8 cellular contexts compared by ENCODE assay signal in the genomic region with DNA sequence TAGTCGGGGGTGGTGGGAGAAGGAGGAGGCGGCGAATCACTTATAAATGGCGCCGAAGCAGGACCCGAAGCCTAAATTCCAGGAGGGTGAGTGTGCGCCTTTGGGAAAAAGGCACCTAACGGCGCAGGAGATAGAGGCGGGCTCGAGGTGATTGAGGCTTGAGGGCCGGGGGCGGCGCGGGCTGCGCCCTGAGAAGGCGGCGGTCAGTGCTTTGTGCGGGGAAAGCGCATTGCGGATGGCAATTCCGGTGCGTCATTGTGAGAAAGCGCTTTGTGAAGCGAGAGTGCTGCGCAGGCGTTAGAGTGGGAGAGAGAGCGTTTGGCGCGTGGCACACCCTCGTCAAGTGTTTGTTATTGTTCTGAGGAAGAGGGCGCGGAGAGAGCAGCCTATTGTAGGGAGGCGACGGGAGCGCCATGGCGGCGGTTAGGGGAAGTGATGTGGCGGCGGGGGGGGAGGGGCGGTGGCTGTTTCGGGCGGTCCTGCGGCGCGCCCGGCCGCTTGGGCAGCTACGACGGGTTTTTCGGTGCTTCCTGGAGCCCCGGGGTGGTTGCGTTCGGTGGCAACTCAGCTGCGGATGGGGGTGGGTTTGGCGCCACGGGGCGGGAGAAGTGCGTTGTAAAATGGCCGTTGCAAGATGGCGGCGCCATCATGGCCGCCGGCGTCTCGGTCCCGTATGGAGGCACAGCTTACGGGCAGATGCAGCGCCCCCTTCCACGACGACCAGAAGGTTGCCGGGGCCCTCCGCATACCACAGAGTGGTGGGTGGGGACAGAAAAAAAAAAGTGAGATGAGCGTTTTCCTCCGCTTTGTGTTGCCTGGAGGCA. TPM values are rescaled to one million over a fixed set of nuclear protein-coding genes. Genes with fewer than 3 reads are reported as not detected.
DNase-seq lines count a peak whose midpoint lies in the region; FAIRE-seq and TF ChIP-seq lines count a peak whose summit lies in the region.

No MANE protein-coding gene starts in this region.

- H3K14ac ChIP-seq in H9 (ENCODE audit: insufficient read depth, low read length) = peak overlapping the region; percentile 100

- peak overlapping the region; percentile 100 for H4K91ac ChIP-seq in H9 (ENCODE audit: insufficient read length, low read depth, low read length)

- TF ChIP-seq CTCF in H9 (conservative IDR thresholded peaks at IDR 0.05) = peak; percentile 67

- H3K56ac ChIP-seq in H9 (ENCODE audit: insufficient read length, low read depth, low read length) = peak overlapping the region; percentile 100

- H3K9me3 Mint-ChIP-seq in H9 = peaks cover 3 to 5% of the 10 kb centered on the region in 2 experiments; a peak in 3 of 5 replicates

- H3K79me1 ChIP-seq in H9 (ENCODE audit: insufficient read depth, low read depth, low read length, poor library complexity, severe bottlenecking) = no peaks in the 10 kb centered on the region

- peak overlapping the region; percentile 100 for H2BK120ac ChIP-seq in H9 (ENCODE audit: low read depth, low read length, poor library complexity, severe bottlenecking)

- H2AFZ ChIP-seq in H9 (ENCODE audit: low read length) = no peak overlapping the region

- H3K4me2 ChIP-seq in H9 (ENCODE audit: insufficient read depth, insufficient read length, low read length) = peak overlapping the region; percentile 62

- DNase-seq in H9 (peak; percentile 91), MG63 (peak; percentile 90), SHP77 (lab: John Stamatoyannopoulos, UW) (peak; percentile 61 to 81), frontal cortex (ENCODE audit: low spot score in 2 of 2) (peak; percentile 54 to 62), non-pigmented ciliary epithelial cell (ENCODE audit: low read depth) (peak; percentile 68), substantia nigra (lab: John Stamatoyannopoulos, UW) (peak in 47 of 49 donors; percentile 22 to 95 (median 73))
- DNase-seq in activated naive CD4-positive, alpha-beta T cell (lab: John Stamatoyannopoulos, UW) = peak; percentile 71 to 82 (median 78)

- H3K36me3 Mint-ChIP-seq in H9 (ENCODE audit: insufficient read depth in 1 of 3, low read depth in 3 of 3) = peaks cover 5 to 18% (median 10%) of the 10 kb centered on the region in 3 experiments; a peak in 6 of 7 replicates

- peak overlapping the region; percentile 100 for H3K4ac ChIP-seq in H9 (ENCODE audit: low read depth, low read length)

- H2BK15ac ChIP-seq in H9 (ENCODE audit: low read depth, low read length) = peak overlapping the region; percentile 87; the same call in 1 of the 2 replicates

- H2BK12ac ChIP-seq in H9 (ENCODE audit: insufficient read length, low read depth, low read length) = peak overlapping the region; percentile 99

- H3K23ac ChIP-seq in H9 (ENCODE audit: insufficient read length, low read depth, low read length) = peak overlapping the region; percentile 100

- no peaks in the 10 kb centered on the region for H3K4me1 ChIP-seq in H9 (ENCODE audit: insufficient read depth, low read length)

- H3K27me3 ChIP-seq in H9 (ENCODE audit: insufficient read depth, low read length) (no peaks in the 10 kb centered on the region), MG63 (no peaks in the 10 kb centered on the region)

- WGBS in H9 (ENCODE audit: extremely low coverage, insufficient read length, low lambda C conversion rate) = no CpG with 5 or more reads among the region's 75 CpGs

- H3K4me1 Mint-ChIP-seq in H9 = peaks cover 32 to 46% of the 10 kb centered on the region in 2 experiments

- peak overlapping the region; percentile 100 for H2BK5ac ChIP-seq in H9 (ENCODE audit: insufficient read length, low read length)

- H3K23me2 ChIP-seq in H9 (ENCODE audit: insufficient read length, low read depth, low read length, poor library complexity, severe bottlenecking) = peaks cover 6% of the 10 kb centered on the region

- peak overlapping the region; percentile 100 for H3K4me3 ChIP-seq in MG63

- H2BK20ac ChIP-seq in H9 (ENCODE audit: low read depth, low read length, poor library complexity, severe bottlenecking) = peak overlapping the region; percentile 94

- peak overlapping the region; percentile 100 for H2AK5ac ChIP-seq in H9 (ENCODE audit: insufficient read length, low read length)

- peak overlapping the region; percentile 100 for H3K9ac ChIP-seq in H9 (ENCODE audit: extremely low read depth, insufficient read length, low read length)

- peak overlapping the region; percentile 100 for H4K5ac ChIP-seq in H9 (ENCODE audit: insufficient read length, low read depth, low read length)

- H4K8ac ChIP-seq in H9 (replicated peaks; ENCODE audit: insufficient read length, low read depth, low read length) = peak overlapping the region; percentile 100

- H3K27ac Mint-ChIP-seq in H9 = peak overlapping the region; percentile 100

- H3K27ac ChIP-seq in H9 (ENCODE audit: insufficient read length, low read depth, low read length) = peak overlapping the region; percentile 100
- H3K27ac ChIP-seq in substantia nigra (ENCODE audit: low read depth, low read length, poor library complexity, severe bottlenecking) = peak overlapping the region; percentile 100

- peak overlapping the region; percentile 99 for H3T11ph ChIP-seq in H9 (ENCODE audit: low read length)

- peaks cover 15% of the 10 kb centered on the region for H3K36me3 ChIP-seq in MG63

- peaks cover 47% of the 10 kb centered on the region for H3K79me2 ChIP-seq in H9 (ENCODE audit: insufficient read depth, low read length)

- H4K20me1 ChIP-seq in H9 (ENCODE audit: control insufficient read depth, insufficient read depth, insufficient read length) = no peaks in the 10 kb centered on the region

- peak overlapping the region; percentile 100 for H3K18ac ChIP-seq in H9 (ENCODE audit: insufficient read length, low read depth, low read length)

- FAIRE-seq in G401.6 (lab: Jason Lieb, UNC) (peak; percentile 60), frontal cortex (lab: Jason Lieb, UNC) (no peak)

- peak overlapping the region; percentile 99 to 100 for H3K4me3 Mint-ChIP-seq in H9

- no peaks in the 10 kb centered on the region; the same call in 1 of the 2 replicates for H3K27me3 Mint-ChIP-seq in H9 (ENCODE audit: low read depth)

- H3K9me3 ChIP-seq in H9 (ENCODE audit: control insufficient read depth, low read depth, low read length) (no peaks in the 10 kb centered on the region), MG63 (no peaks in the 10 kb centered on the region)

RNA-seq across cellular contexts. Expression of a gene that starts 0.5 kb away (rescaled TPM):
- total RNA-seq in H9 (2021) (544 and 553 TPM in 2 replicates), frontal cortex (1,097 TPM)
- 448 and 463 TPM in 2 replicates for total RNA-seq in MG63 (2014; rRNA removed; shearing (Covaris generic); ENCODE audit: low replicate concordance)

Comparison
In these comparisons a context has a peak if more than half of its experiments do, and no peak if none do; other contexts are left out.
1. Peak in every context shown above with its lines: DNase-seq, H3K4me3 ChIP-seq and H3K27ac ChIP-seq.